10 cellular contexts compared by ENCODE assay signal in the genomic region with DNA sequence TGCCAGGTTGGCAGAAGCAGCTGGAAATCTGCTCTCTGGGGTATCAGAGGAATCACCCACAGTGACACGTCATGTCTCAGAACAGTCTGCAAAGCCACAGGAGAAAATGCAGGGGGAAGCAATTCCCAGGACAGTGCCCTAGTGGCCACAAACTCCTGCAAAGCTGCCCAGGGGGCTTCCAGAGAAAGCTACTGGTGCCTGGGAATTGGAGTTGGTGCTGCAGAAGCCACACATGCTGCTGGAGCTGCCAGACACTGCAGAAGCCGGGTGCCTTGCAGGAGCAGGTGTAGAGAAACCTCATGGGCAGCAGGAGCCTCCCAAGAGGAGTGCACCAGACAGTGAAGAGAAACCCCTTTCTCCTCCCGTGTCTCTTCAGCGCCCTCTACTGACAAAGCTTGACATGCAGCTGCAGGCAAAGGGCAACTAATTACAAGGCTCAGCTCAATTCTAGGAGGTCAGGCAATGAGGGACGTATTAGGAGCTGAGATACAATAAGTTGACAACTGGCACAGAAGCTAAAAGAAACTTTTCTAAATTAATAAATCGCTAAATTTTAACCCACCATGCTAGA. TPM values are rescaled to one million over a fixed set of nuclear protein-coding genes. Genes with fewer than 3 reads are reported as not detected.
DNase-seq lines count a peak whose midpoint lies in the region; ATAC-seq, FAIRE-seq and TF ChIP-seq lines count a peak whose summit lies in the region.
"Had no signal": no experiment of that assay in that cellular context is flagged by ENCODE, and none has a peak within 500 bp of the region (broad histone marks: within the 10 kb centered on the region; RNA-seq: fewer than 3 reads in every experiment).

No MANE protein-coding gene starts in this region.

- no peak overlapping the region for H3K4me3 ChIP-seq in OCI-LY1 (ENCODE audit: low read depth, low read length, poor library complexity, severe bottlenecking)
- H3K4me3 ChIP-seq in endothelial cell of umbilical vein (replicated peaks in 1 of 3; ENCODE audit: insufficient read depth in 1 of 3, low read depth in 1 of 3, low read length in 3 of 3): no peak overlapping the region
- H3K4me3 ChIP-seq in tibial artery: no peak overlapping the region
- H3K4me3 ChIP-seq in left ventricle myocardium inferior: no peak overlapping the region
- H3K4me3 ChIP-seq: mucosa of descending colon had no signal

- ATAC-seq in esophagus mucosa: no peak

- no peaks in the 10 kb centered on the region for H3K9me1 ChIP-seq in endothelial cell of umbilical vein (replicated peaks; ENCODE audit: control insufficient read depth, extremely low read depth, insufficient read depth, low read length)

- H3K36me3 ChIP-seq in OCI-LY1 (ENCODE audit: insufficient read depth, low read length) (no peaks in the 10 kb centered on the region), endothelial cell of umbilical vein (ENCODE audit: control insufficient read depth in 2 of 2, extremely low read depth in 1 of 2, insufficient read depth in 2 of 2, low read length in 2 of 2) (no peaks in the 10 kb centered on the region), tibial artery (no peaks in the 10 kb centered on the region), left ventricle myocardium inferior (no peaks in the 10 kb centered on the region)

- H3K27me3 ChIP-seq in OCI-LY1 (ENCODE audit: insufficient read depth, low read length) (no peaks in the 10 kb centered on the region), endothelial cell of umbilical vein (ENCODE audit: control insufficient read depth in 2 of 2, insufficient read depth in 2 of 2, low read length in 2 of 2) (no peaks in the 10 kb centered on the region), tibial artery (peaks cover 0 to 12% of the 10 kb centered on the region in 2 donors), left ventricle myocardium inferior (ENCODE audit: low read depth) (peaks cover 21% of the 10 kb centered on the region)

- H3K9me3 ChIP-seq in OCI-LY1 (ENCODE audit: low read length) (peaks cover 6% of the 10 kb centered on the region; the same call in 1 of the 2 replicates), endothelial cell of umbilical vein (replicated peaks; ENCODE audit: control insufficient read depth, insufficient read depth, low read length) (no peaks in the 10 kb centered on the region), tibial artery (peaks cover 0 to 3% (median 0%) of the 10 kb centered on the region in 3 donors), left ventricle myocardium inferior (replicated peaks) (peaks cover 10% of the 10 kb centered on the region)

- TF ChIP-seq CTCF in GM10248 (IDR thresholded peaks at IDR 0.05; ENCODE audit: control extremely low read depth, extremely low read depth, low read depth, missing control alignments) (peak; percentile 5), OCI-LY1 (IDR thresholded peaks at IDR 0.05; ENCODE audit: low read length) (peak; percentile 45), endothelial cell of umbilical vein (IDR thresholded peaks at IDR 0.05; ENCODE audit: extremely low read depth in 1 of 2, insufficient read depth in 1 of 2, low read depth in 1 of 2, low read length in 2 of 2) (peak; percentile 2 to 17), tibial artery (IDR thresholded peaks at IDR 0.05) (no peak), left ventricle myocardium inferior (IDR thresholded peaks at IDR 0.05; ENCODE audit: borderline replicate concordance) (no peak)

- H3K4me2 ChIP-seq in OCI-LY1 (ENCODE audit: low read length) (no peak overlapping the region), endothelial cell of umbilical vein (ENCODE audit: insufficient read depth, low read length) (no peak overlapping the region)

- H3K79me2 ChIP-seq in OCI-LY1 (ENCODE audit: insufficient read depth, low read length) (no peaks in the 10 kb centered on the region), endothelial cell of umbilical vein (ENCODE audit: control insufficient read depth, insufficient read depth, low read length) (no peaks in the 10 kb centered on the region)

- CTCF ChIA-PET in GM10248 (lab: Yijun Ruan, JAX) (interaction anchor here (0.8 to 3.8 kb wide), 7 partner anchors 10 to 140 kb away, joined by 3 to 28 read pairs (median 11); no protein-coding TSS in a partner anchor), endothelial cell of umbilical vein (lab: Charles Lee) (interaction anchor here (0.7 to 2.9 kb wide), 11 partner anchors 10 to 137 kb away, joined by 3 to 15 read pairs (median 6); partner anchors contain the start of gene NUB1)

- H3K9ac ChIP-seq in OCI-LY1 (ENCODE audit: low read length) (no peak overlapping the region), endothelial cell of umbilical vein (replicated peaks; ENCODE audit: extremely low read depth, insufficient read depth, low read length) (no peak overlapping the region)

- H2AFZ ChIP-seq in OCI-LY1 (ENCODE audit: low read length) (no peak overlapping the region), endothelial cell of umbilical vein (ENCODE audit: low read depth, low read length) (no peak overlapping the region)

- no peaks in the 10 kb centered on the region for H3K9me2 ChIP-seq in OCI-LY1 (ENCODE audit: low read depth, low read length)

- H3K27ac ChIP-seq in OCI-LY1 (ENCODE audit: low read depth, low read length, poor library complexity, severe bottlenecking) (no peak overlapping the region), endothelial cell of umbilical vein (ENCODE audit: insufficient read depth, low read depth, low read length) (no peak overlapping the region), tibial artery (no peak overlapping the region), left ventricle myocardium inferior (replicated peaks) (no peak overlapping the region)

- peaks cover 6% of the 10 kb centered on the region for H3K4me1 ChIP-seq in OCI-LY1 (ENCODE audit: insufficient read depth, low read length, severe bottlenecking)
- H3K4me1 ChIP-seq in endothelial cell of umbilical vein (ENCODE audit: control insufficient read depth, extremely low read depth, insufficient read depth, low read length): no peaks in the 10 kb centered on the region
- peaks cover 0 to 18% (median 13%) of the 10 kb centered on the region in 4 donors for H3K4me1 ChIP-seq in tibial artery
- H3K4me1 ChIP-seq in left ventricle myocardium inferior: peaks cover 12% of the 10 kb centered on the region

- intact Hi-C loops in endothelial cell of umbilical vein (cut with micrococcal nuclease): no loop called here
- intact Hi-C loops in tibial artery (cut with DNase I; ENCODE audit: low total_unique reads): loop anchor here (5.0 kb wide), 1 partner anchor 36 kb away; no protein-coding TSS in a partner anchor
- intact Hi-C loops in left ventricle myocardium inferior (cut with micrococcal nuclease): no loop called here

- FAIRE-seq in endothelial cell of umbilical vein (lab: Jason Lieb, UNC): no peak
- FAIRE-seq: GM18507 had no signal

- peak; percentile 29 to 30 for DNase-seq in AML-193 (lab: John Stamatoyannopoulos, UW)
- no peak for DNase-seq in GM10248 (ENCODE audit: extremely low spot score)
- DNase-seq in endothelial cell of umbilical vein (ENCODE audit: low read depth, low spot score): no peak
- DNase-seq in tibial artery: no peak
- no peak for DNase-seq in left ventricle myocardium inferior
- no peak for DNase-seq in SW 1271 (lab: John Stamatoyannopoulos, UW)

- POLR2A ChIA-PET in GM10248 (lab: Yijun Ruan, JAX) (no interaction called here), endothelial cell of umbilical vein (lab: Charles Lee) (no interaction called here)

- H3F3A ChIP-seq in OCI-LY1 (ENCODE audit: insufficient read depth, low read length): peaks cover 5% of the 10 kb centered on the region

- H4K20me1 ChIP-seq in OCI-LY1 (ENCODE audit: insufficient read depth, low read length): no peaks in the 10 kb centered on the region
- no peaks in the 10 kb centered on the region for H4K20me1 ChIP-seq in endothelial cell of umbilical vein (replicated peaks; ENCODE audit: control insufficient read depth, extremely low read depth, insufficient read depth, low read length)

- TF ChIP-seq POLR2A in endothelial cell of umbilical vein (IDR thresholded peaks at IDR 0.05; ENCODE audit: low read depth, low read length): no peak

- dilution Hi-C loops in endothelial cell of umbilical vein (cut with MboI; ENCODE audit: extremely low pct_ligation_motif_present, low sequenced_read_pairs): no loop called here

- BruUV-seq in endothelial cell of umbilical vein (replicated peaks; lab: Mats Ljungman, UMichigan): no TSS peak

TF ChIP-seq in endothelial cell of umbilical vein, 7 proteins besides CTCF, POLR2A, EP300 and RAD21:
- TF ChIP-seq, protein P1, sequence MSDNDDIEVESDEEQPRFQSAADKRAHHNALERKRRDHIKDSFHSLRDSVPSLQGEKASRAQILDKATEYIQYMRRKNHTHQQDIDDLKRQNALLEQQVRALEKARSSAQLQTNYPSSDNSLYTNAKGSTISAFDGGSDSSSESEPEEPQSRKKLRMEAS (IDR thresholded peaks at IDR 0.05; ENCODE audit: insufficient read depth, insufficient read length): no peak
- TF ChIP-seq EZH2 (IDR thresholded peaks at IDR 0.05; ENCODE audit: borderline replicate concordance, low read depth, low read length, severe bottlenecking) (no peak), MYC (IDR thresholded peaks at IDR 0.05; ENCODE audit: low read depth, low read length) (no peak), JUN (IDR thresholded peaks at IDR 0.05; ENCODE audit: borderline replicate concordance, insufficient read depth, insufficient read length, low read depth) (no peak), FOS (IDR thresholded peaks at IDR 0.05; ENCODE audit: borderline replicate concordance, insufficient read depth, low read length) (no peak), POLR2AphosphoS5 (IDR thresholded peaks at IDR 0.05; ENCODE audit: insufficient read depth, low read depth, low read length) (no peak), GATA2 (IDR thresholded peaks at IDR 0.05; ENCODE audit: insufficient read depth, insufficient read length, low read depth, low read length) (no peak)

RNA-seq across cellular contexts. Expression of gene NUB1, which starts 30.2 kb away (rescaled TPM):
- total RNA-seq in endothelial cell of umbilical vein (41.4 and 46.2 TPM in 2 replicates), left ventricle myocardium inferior (39.5 TPM), esophagus mucosa (19.8 TPM)
- polyA plus RNA-seq in endothelial cell of umbilical vein: 27.9 and 28.0 TPM in 2 replicates
- 30.2 and 32.3 TPM in 2 replicates for polyA plus RNA-seq in endothelial cell of umbilical vein (2011; cell fraction: cytosol; rRNA removed)
- polyA plus RNA-seq in endothelial cell of umbilical vein (2011; cell fraction: nucleus; rRNA removed): 33.7 and 40.4 TPM in 2 replicates
- polyA plus RNA-seq in endothelial cell of umbilical vein (2012): 39.5 and 70.4 TPM in 2 replicates
- polyA minus RNA-seq in endothelial cell of umbilical vein: 24.9 and 25.9 TPM in 2 replicates
- polyA minus RNA-seq in endothelial cell of umbilical vein (2011; cell fraction: cytosol; rRNA and poly(A)+ RNA removed): 22.5 TPM
- polyA minus RNA-seq in endothelial cell of umbilical vein (2011; cell fraction: nucleus; rRNA and poly(A)+ RNA removed): 20.4 and 20.8 TPM in 2 replicates

Comparison
In these comparisons a context has a peak if more than half of its experiments do, and no peak if none do; other contexts are left out.
1. DNase-seq: peak in AML-193 (2 of 2); none in GM10248 (single experiment), endothelial cell of umbilical vein (single experiment), tibial artery (0 of 2), left ventricle myocardium inferior (single experiment) and SW 1271 (0 of 2).
2. CTCF ChIP-seq: peak in GM10248 (single experiment), OCI-LY1 (single experiment) and endothelial cell of umbilical vein (2 of 2); none in tibial artery (0 of 2) and left ventricle myocardium inferior (single experiment).